Comparison of ENCODE assay signal across 24 cellular contexts in the genomic region with DNA sequence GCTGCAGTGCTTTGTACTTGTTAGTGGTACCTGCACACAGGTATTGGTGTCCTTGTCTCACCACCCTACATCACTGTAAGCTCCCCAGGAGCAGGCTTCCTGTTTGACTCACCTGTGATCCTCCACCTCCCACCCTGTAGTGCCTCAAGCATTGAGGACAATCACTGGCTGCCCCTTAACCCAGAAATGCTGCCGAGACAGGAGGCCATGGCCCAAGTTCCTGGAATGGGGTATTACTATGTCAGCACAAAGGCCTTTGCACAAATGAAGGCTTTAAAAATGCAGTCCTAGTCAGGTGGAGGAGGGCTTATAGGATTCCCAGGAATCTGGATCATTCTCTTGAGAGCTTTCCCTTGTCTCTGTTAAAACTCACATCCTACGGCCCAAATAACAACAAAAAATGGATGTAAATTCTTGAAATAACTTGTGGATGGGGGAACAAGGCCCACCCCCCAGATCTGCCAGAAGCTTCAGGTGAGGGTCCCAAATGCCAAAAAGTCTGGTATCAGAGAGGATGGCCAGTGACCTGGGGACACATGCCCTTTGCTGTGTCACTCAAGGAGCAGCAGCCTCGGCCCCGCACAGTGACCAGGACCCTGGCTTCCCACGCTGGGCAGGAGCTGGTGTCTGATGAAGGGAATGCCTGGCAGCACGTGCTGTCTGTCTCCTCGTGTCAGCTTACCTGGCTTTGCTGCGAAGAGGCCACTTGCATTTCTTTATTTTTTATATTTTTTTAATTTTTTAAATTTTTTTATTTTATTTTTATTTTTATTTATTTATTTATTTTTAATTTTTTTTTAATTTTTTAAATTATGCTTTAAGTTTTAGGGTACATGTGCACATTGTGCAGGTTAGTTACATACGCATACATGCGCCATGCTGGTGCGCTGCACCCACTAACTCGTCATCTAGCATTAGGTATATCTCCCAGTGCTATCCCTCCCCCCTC. TPM values are rescaled to one million over a fixed set of nuclear protein-coding genes. Genes with fewer than 3 reads are reported as not detected.
DNase-seq lines count a peak whose midpoint lies in the region; ATAC-seq and TF ChIP-seq lines count a peak whose summit lies in the region.
"Had no signal": no experiment of that assay in that cellular context is flagged by ENCODE, and none has a peak within 500 bp of the region (broad histone marks: within the 10 kb centered on the region; RNA-seq: fewer than 3 reads in every experiment).

No MANE protein-coding gene starts in this region.

- H3K4me3 ChIP-seq in GM23338 (no peak overlapping the region), RWPE2 (ENCODE audit: severe bottlenecking) (no peak overlapping the region)
- H3K4me3 ChIP-seq: A549; BLaER1 treated with 17β-estradiol and CSF1 and Interleukin-3, amounts not matched to agents 10 nM and 100 nM; GM12878; HAP-1 had no signal

- H3K9me2 ChIP-seq in GM23338 (ENCODE audit: insufficient read depth) = no peaks in the 10 kb centered on the region; the same call in 1 of the 2 replicates

- no peak overlapping the region for H3K27ac ChIP-seq in GM23338 (ENCODE audit: low read depth)
- no peak overlapping the region for H3K27ac ChIP-seq in RWPE2 (ENCODE audit: poor library complexity, severe bottlenecking)
- no peak overlapping the region for H3K27ac ChIP-seq in foreskin keratinocyte
- H3K27ac ChIP-seq: A549; BLaER1 treated with 17β-estradiol and CSF1 and Interleukin-3, amounts not matched to agents 10 nM and 100 nM had no signal

- H3K79me2 ChIP-seq in GM23338 (replicated peaks; ENCODE audit: insufficient read depth) = no peaks in the 10 kb centered on the region

- H3K27me3 Mint-ChIP-seq in GM23338 (ENCODE audit: insufficient read depth, low read depth, poor library complexity) = peaks cover 12% of the 10 kb centered on the region
- no peaks in the 10 kb centered on the region for H3K27me3 Mint-ChIP-seq in progenitor cell of endocrine pancreas
- H3K27me3 Mint-ChIP-seq: CD4-positive, alpha-beta T cell had no signal

- H3K4me1 Mint-ChIP-seq in GM23338 = no peaks in the 10 kb centered on the region
- peaks cover 4% of the 10 kb centered on the region for H3K4me1 Mint-ChIP-seq in progenitor cell of endocrine pancreas (ENCODE audit: low read depth)

- no peak overlapping the region for H3K4me2 ChIP-seq in GM23338
- H3K4me2 ChIP-seq: A549 had no signal

- no peaks in the 10 kb centered on the region for H3K27me3 ChIP-seq in GM23338 (ENCODE audit: insufficient read depth)
- H3K27me3 ChIP-seq in RWPE2 (ENCODE audit: insufficient read depth, poor library complexity, severe bottlenecking) = no peaks in the 10 kb centered on the region
- no peaks in the 10 kb centered on the region for H3K27me3 ChIP-seq in foreskin keratinocyte
- H3K27me3 ChIP-seq: BE2C; BLaER1 treated with 17β-estradiol and CSF1 and Interleukin-3, amounts not matched to agents 10 nM and 100 nM had no signal

- H3K36me3 Mint-ChIP-seq in GM23338 (ENCODE audit: low read depth) (no peaks in the 10 kb centered on the region), progenitor cell of endocrine pancreas (ENCODE audit: insufficient read depth) (no peaks in the 10 kb centered on the region)
- H3K36me3 Mint-ChIP-seq: CD14-positive monocyte had no signal

- H3K4me3 Mint-ChIP-seq in GM23338 (no peak overlapping the region), progenitor cell of endocrine pancreas (ENCODE audit: low read depth) (no peak overlapping the region)
- H3K4me3 Mint-ChIP-seq: CD14-positive monocyte; CD4-positive, alpha-beta T cell; CD8-positive, alpha-beta memory T cell; HFFc6 had no signal

- H3K4me1 ChIP-seq in GM23338 (ENCODE audit: insufficient read depth) (no peaks in the 10 kb centered on the region), RWPE2 (ENCODE audit: insufficient read depth, poor library complexity, severe bottlenecking) (no peaks in the 10 kb centered on the region), foreskin keratinocyte (peaks cover 5% of the 10 kb centered on the region)
- H3K4me1 ChIP-seq: A549, BE2C, HAP-1 had no signal

- no peaks in the 10 kb centered on the region for H4K20me1 ChIP-seq in GM23338 (replicated peaks; ENCODE audit: insufficient read depth)
- H4K20me1 ChIP-seq: BLaER1 treated with 17β-estradiol and CSF1 and Interleukin-3, amounts not matched to agents 10 nM and 100 nM had no signal

- TF ChIP-seq CTCF in GM23338 (conservative IDR thresholded peaks at IDR 0.05; ENCODE audit: low read depth in 2 of 2) = no peak
- no peak for TF ChIP-seq CTCF in RWPE2 (IDR thresholded peaks at IDR 0.05; ENCODE audit: poor library complexity, severe bottlenecking)
- TF ChIP-seq CTCF in foreskin keratinocyte (conservative IDR thresholded peaks at IDR 0.05) = no peak
- TF ChIP-seq CTCF in progenitor cell of endocrine pancreas (IDR thresholded peaks at IDR 0.05; ENCODE audit: unreplicated experiment) = no peak

- H2AFZ ChIP-seq in GM23338 = peak overlapping the region; percentile 43; the same call in 1 of the 2 replicates

- DNase-seq in GM23338 (ENCODE audit: low spot score) (peak; percentile 4), RWPE2 (ENCODE audit: low spot score) (no peak), foreskin keratinocyte (no peak), progenitor cell of endocrine pancreas (ENCODE audit: low spot score, unreplicated experiment) (no peak), NCI-H146 treated with DMSO at 0.1 percent for 48 hours (lab: John Stamatoyannopoulos, UW; ENCODE audit: unreplicated experiment) (no peak)
- DNase-seq: 8988T; ACHN; AML-193; BE2C; CD4-positive, alpha-beta T cell; CD8-positive, alpha-beta memory T cell; DMS 273 treated with DMSO at 0.1 percent for 48 hours; DMS79; EL; GDM1; HFFc6 had no signal

- H3K9me3 Mint-ChIP-seq in GM23338 (peaks cover 2% of the 10 kb centered on the region; the same call in 2 of the 3 replicates), progenitor cell of endocrine pancreas (ENCODE audit: low read depth) (peaks cover 3% of the 10 kb centered on the region)
- H3K9me3 Mint-ChIP-seq: CD4-positive, alpha-beta T cell had no signal

- no peaks in the 10 kb centered on the region for H3F3A ChIP-seq in GM23338 (replicated peaks; ENCODE audit: low read depth)

- no peak overlapping the region for H3K27ac Mint-ChIP-seq in GM23338
- H3K27ac Mint-ChIP-seq in progenitor cell of endocrine pancreas = peak overlapping the region; percentile 36
- H3K27ac Mint-ChIP-seq: CD14-positive monocyte; CD4-positive, alpha-beta T cell; HFFc6 had no signal

- H3K36me3 ChIP-seq in GM23338 (ENCODE audit: insufficient read depth) (no peaks in the 10 kb centered on the region), RWPE2 (ENCODE audit: low read depth) (no peaks in the 10 kb centered on the region)
- H3K36me3 ChIP-seq: BE2C; BLaER1 treated with 17β-estradiol and CSF1 and Interleukin-3, amounts not matched to agents 10 nM and 100 nM; HAP-1 had no signal

- no peaks in the 10 kb centered on the region for H3K9me3 ChIP-seq in RWPE2 (ENCODE audit: severe bottlenecking)
- H3K9me3 ChIP-seq: A549, BE2C, HAP-1 had no signal

- ATAC-seq in GM23338 (no peak), RWPE2 (ENCODE audit: low read depth) (peak; percentile 40; the same call in 1 of the 3 replicates), foreskin keratinocyte (peak; percentile 20), GM21529 (IDR thresholded peaks at IDR 0.05; ENCODE audit: unreplicated experiment) (no peak), HG03139 (IDR thresholded peaks at IDR 0.05; ENCODE audit: unreplicated experiment) (no peak)

TF ChIP-seq in GM23338, 12 proteins besides CTCF, POLR2A, EP300 and RAD21 (continues in another document):
- no peak for TF ChIP-seq EZH2 (IDR thresholded peaks at IDR 0.05; ENCODE audit: low read depth, unreplicated experiment)
- TF ChIP-seq, protein P1, sequence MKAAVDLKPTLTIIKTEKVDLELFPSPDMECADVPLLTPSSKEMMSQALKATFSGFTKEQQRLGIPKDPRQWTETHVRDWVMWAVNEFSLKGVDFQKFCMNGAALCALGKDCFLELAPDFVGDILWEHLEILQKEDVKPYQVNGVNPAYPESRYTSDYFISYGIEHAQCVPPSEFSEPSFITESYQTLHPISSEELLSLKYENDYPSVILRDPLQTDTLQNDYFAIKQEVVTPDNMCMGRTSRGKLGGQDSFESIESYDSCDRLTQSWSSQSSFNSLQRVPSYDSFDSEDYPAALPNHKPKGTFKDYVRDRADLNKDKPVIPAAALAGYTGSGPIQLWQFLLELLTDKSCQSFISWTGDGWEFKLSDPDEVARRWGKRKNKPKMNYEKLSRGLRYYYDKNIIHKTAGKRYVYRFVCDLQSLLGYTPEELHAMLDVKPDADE (IDR thresholded peaks at IDR 0.05) = no peak

RNA-seq across cellular contexts. Expression of a gene that starts 3.7 kb away (rescaled TPM):
- total RNA-seq in GM23338 (2014; rRNA removed; shearing (Covaris generic)) = not detected in 2 replicates
- polyA plus RNA-seq in GM23338 (2016; fragmentation: Nextera tagmentation; extraction: Ambion mirVana) (not detected in 2 replicates), foreskin keratinocyte (0.43 and 0.57 TPM in 2 replicates)
- total RNA-seq in foreskin keratinocyte (0.21 and 0.44 TPM in 2 replicates), progenitor cell of endocrine pancreas (not detected in 2 replicates)
- total RNA-seq: CD4-positive, alpha-beta T cell; CD8-positive, alpha-beta memory T cell; GM12878; H4; HFFc6 had no signal
- polyA plus RNA-seq: A549; CD14-positive monocyte; CD8-positive, alpha-beta memory T cell had no signal

Comparison
In these comparisons a context has a peak if more than half of its experiments do, and no peak if none do; other contexts are left out.
1. ATAC-seq: peak in RWPE2 (single experiment) and foreskin keratinocyte (single experiment); none in GM23338 (single experiment), GM21529 (single experiment) and HG03139 (single experiment).